ENCODE assay signal across 34 cellular contexts in genomic region chr6:41799517-41799916, GRCh38. TPM values are rescaled to one million over a fixed set of nuclear protein-coding genes. Genes with fewer than 3 reads are reported as not detected.
"Had no signal": no experiment of that assay in that cellular context is flagged by ENCODE, and none has a peak within 500 bp of the region (broad histone marks: within the 10 kb centered on the region; RNA-seq: fewer than 3 reads in every experiment).

No MANE protein-coding gene starts in this region.

- H3K9me3 Mint-ChIP-seq: activated CD4-positive, alpha-beta memory T cell treated with anti-CD3 and anti-CD28 coated beads, Interleukin-2, amount 10 ng/mL, durations not matched to agents 7 days and 5 days; activated CD4-positive, alpha-beta T cell treated with anti-CD3 and anti-CD28 coated beads, Interleukin-2, amount 10 ng/mL, durations not matched to agents 7 days and 5 days; activated naive CD4-positive, alpha-beta T cell treated with anti-CD3 and anti-CD28 coated beads for 36 hours; activated naive CD4-positive, alpha-beta T cell treated with anti-CD3 and anti-CD28 coated beads, Interleukin-2, amount 50 U/mL, for 72 hours; activated naive CD8-positive, alpha-beta T cell treated with anti-CD3 and anti-CD28 coated beads, Interleukin-2, amount 10 ng/mL, durations not matched to agents 7 days and 5 days; activated T-helper 1 cell treated with anti-CD3 and anti-CD28 coated beads, Interleukin-12 subunit alpha, Interleukin-12 subunit beta, Interleukin-2, Interleukin-4 antibody, amounts not matched to agents 30 ng/mL and 10 ng/mL and 1 ng/mL, durations not matched to agents 14 hours and 24 hours and 36 hours; activated T-helper 2 cell treated with anti-CD3 and anti-CD28 coated beads, Interferon-gamma antibody, Interleukin-2, Interleukin-4, amounts not matched to agents 10 μg/mL and 5 μg/mL and 100 μg/mL, durations not matched to agents 14 hours and 24 hours and 36 hours; central memory CD8-positive, alpha-beta T cell; dendritic cell treated with granulocyte-macrophage colony-stimulating factor and Interleukin-4, amounts not matched to agents 40 ng/mL and 50 ng/mL, for 4 days; WTC11 had no signal

- H3K36me3 ChIP-seq: brain microvascular endothelial cell had no signal

- H3K4me3 ChIP-seq: ascending aorta, coronary artery, dorsolateral prefrontal cortex, esophagus squamous epithelium, gastroesophageal sphincter, heart right ventricle had no signal

- H3K27ac Mint-ChIP-seq: activated CD4-positive, alpha-beta memory T cell treated with anti-CD3 and anti-CD28 coated beads, Interleukin-2, amount 10 ng/mL, durations not matched to agents 7 days and 5 days; activated CD4-positive, alpha-beta T cell treated with anti-CD3 and anti-CD28 coated beads, Interleukin-2, amount 10 ng/mL, durations not matched to agents 7 days and 5 days; activated naive CD4-positive, alpha-beta T cell treated with anti-CD3 and anti-CD28 coated beads for 36 hours; activated naive CD4-positive, alpha-beta T cell treated with anti-CD3 and anti-CD28 coated beads, Interleukin-2, amount 50 U/mL, for 72 hours; activated naive CD8-positive, alpha-beta T cell treated with anti-CD3 and anti-CD28 coated beads, Interleukin-2, amount 10 ng/mL, durations not matched to agents 7 days and 5 days; activated T-helper 1 cell treated with anti-CD3 and anti-CD28 coated beads, Interleukin-12 subunit alpha, Interleukin-12 subunit beta, Interleukin-2, Interleukin-4 antibody, amounts not matched to agents 30 ng/mL and 10 ng/mL and 1 ng/mL, durations not matched to agents 14 hours and 24 hours and 36 hours; activated T-helper 2 cell treated with anti-CD3 and anti-CD28 coated beads, Interferon-gamma antibody, Interleukin-2, Interleukin-4, amounts not matched to agents 10 μg/mL and 5 μg/mL and 100 μg/mL, durations not matched to agents 14 hours and 24 hours and 36 hours; dendritic cell treated with granulocyte-macrophage colony-stimulating factor and Interleukin-4, amounts not matched to agents 40 ng/mL and 50 ng/mL, for 4 days; WTC11 had no signal

- H3K27ac ChIP-seq: ascending aorta, brain microvascular endothelial cell, coronary artery, dorsolateral prefrontal cortex, epithelial cell of prostate, esophagus squamous epithelium, gastroesophageal sphincter, heart right ventricle had no signal

- H3K4me3 Mint-ChIP-seq: activated CD4-positive, alpha-beta memory T cell treated with anti-CD3 and anti-CD28 coated beads, Interleukin-2, amount 10 ng/mL, durations not matched to agents 7 days and 5 days; activated CD4-positive, alpha-beta T cell treated with anti-CD3 and anti-CD28 coated beads, Interleukin-2, amount 10 ng/mL, durations not matched to agents 7 days and 5 days; activated naive CD4-positive, alpha-beta T cell treated with anti-CD3 and anti-CD28 coated beads for 36 hours; activated naive CD8-positive, alpha-beta T cell treated with anti-CD3 and anti-CD28 coated beads, Interleukin-2, amount 10 ng/mL, durations not matched to agents 7 days and 5 days; activated T-helper 1 cell treated with anti-CD3 and anti-CD28 coated beads, Interleukin-12 subunit alpha, Interleukin-12 subunit beta, Interleukin-2, Interleukin-4 antibody, amounts not matched to agents 30 ng/mL and 10 ng/mL and 1 ng/mL, durations not matched to agents 14 hours and 24 hours and 36 hours; central memory CD8-positive, alpha-beta T cell; dendritic cell treated with granulocyte-macrophage colony-stimulating factor and Interleukin-4, amounts not matched to agents 40 ng/mL and 50 ng/mL, for 4 days; WTC11 had no signal

- H3K36me3 Mint-ChIP-seq: activated naive CD4-positive, alpha-beta T cell treated with anti-CD3 and anti-CD28 coated beads, Interleukin-2, amount 50 U/mL, for 72 hours; activated naive CD8-positive, alpha-beta T cell treated with anti-CD3 and anti-CD28 coated beads, Interleukin-2, amount 10 ng/mL, durations not matched to agents 7 days and 5 days had no signal

- H3K27me3 Mint-ChIP-seq: activated CD4-positive, alpha-beta memory T cell treated with anti-CD3 and anti-CD28 coated beads, Interleukin-2, amount 10 ng/mL, durations not matched to agents 7 days and 5 days; activated CD4-positive, alpha-beta T cell treated with anti-CD3 and anti-CD28 coated beads, Interleukin-2, amount 10 ng/mL, durations not matched to agents 7 days and 5 days; activated naive CD8-positive, alpha-beta T cell treated with anti-CD3 and anti-CD28 coated beads, Interleukin-2, amount 10 ng/mL, durations not matched to agents 7 days and 5 days; central memory CD8-positive, alpha-beta T cell; dendritic cell treated with granulocyte-macrophage colony-stimulating factor and Interleukin-4, amounts not matched to agents 40 ng/mL and 50 ng/mL, for 4 days had no signal

- H3K4me1 ChIP-seq: ascending aorta, esophagus squamous epithelium, gastroesophageal sphincter had no signal

- FAIRE-seq: bronchial epithelial cell, endothelial cell of umbilical vein had no signal

- DNase-seq: activated CD4-positive, alpha-beta memory T cell treated with anti-CD3 and anti-CD28 coated beads, Interleukin-2, amount 10 ng/mL, durations not matched to agents 7 days and 5 days; activated CD4-positive, alpha-beta T cell treated with anti-CD3 and anti-CD28 coated beads for 1 hour; activated CD4-positive, alpha-beta T cell treated with anti-CD3 and anti-CD28 coated beads for 4 hours; activated CD4-positive, alpha-beta T cell treated with anti-CD3 and anti-CD28 coated beads, Interleukin-2, amount 10 ng/mL, durations not matched to agents 7 days and 5 days; activated CD4-positive, alpha-beta T cell treated with anti-CD3 and anti-CD28 coated beads, Interleukin-2, amount 50 U/mL, for 4 hours; activated effector memory CD4-positive, alpha-beta T cell treated with anti-CD3 and anti-CD28 coated beads, Interleukin-2, amount 50 U/mL, for 16 hours; activated naive CD4-positive, alpha-beta T cell treated with anti-CD3 and anti-CD28 coated beads for 36 hours; activated naive CD8-positive, alpha-beta T cell treated with anti-CD3 and anti-CD28 coated beads, Interleukin-2, amount 10 ng/mL, durations not matched to agents 7 days and 5 days; activated T-cell treated with anti-CD3 and anti-CD28 coated beads, Interleukin-2, amount 50 U/mL, for 1 hour; activated T-cell treated with anti-CD3 and anti-CD28 coated beads, Interleukin-2, amount 50 U/mL, for 48 hours; brain microvascular endothelial cell; dorsolateral prefrontal cortex; effector memory CD4-positive, alpha-beta T cell; esophagus squamous epithelium; foreskin melanocyte; heart right ventricle; T-helper 2 cell had no signal

- H3K9me3 ChIP-seq: ascending aorta, esophagus squamous epithelium, gastroesophageal sphincter, heart right ventricle had no signal

- ATAC-seq: activated naive CD4-positive, alpha-beta T cell treated with anti-CD3 and anti-CD28 coated beads, Interleukin-2, amount 50 U/mL, for 72 hours; gastroesophageal sphincter; heart right ventricle; WTC11 had no signal

- H3K4me1 Mint-ChIP-seq: central memory CD8-positive, alpha-beta T cell; WTC11 had no signal

- H3K27me3 ChIP-seq: ascending aorta, brain microvascular endothelial cell, dorsolateral prefrontal cortex, esophagus squamous epithelium, gastroesophageal sphincter, heart right ventricle had no signal

RNA-seq across cellular contexts. Expression of gene PRICKLE4, which starts 18.9 kb away (rescaled TPM):
- total RNA-seq: activated CD4-positive, alpha-beta memory T cell treated with anti-CD3 and anti-CD28 coated beads, Interleukin-2, amount 10 ng/mL, durations not matched to agents 7 days and 5 days; activated CD4-positive, alpha-beta T cell treated with anti-CD3 and anti-CD28 coated beads, Interleukin-2, amount 10 ng/mL, durations not matched to agents 7 days and 5 days; activated naive CD8-positive, alpha-beta T cell treated with anti-CD3 and anti-CD28 coated beads, Interleukin-2, amount 10 ng/mL, durations not matched to agents 7 days and 5 days; activated T-helper 1 cell treated with anti-CD3 and anti-CD28 coated beads, Interleukin-12 subunit alpha, Interleukin-12 subunit beta, Interleukin-2, Interleukin-4 antibody, amounts not matched to agents 30 ng/mL and 10 ng/mL and 1 ng/mL, durations not matched to agents 14 hours and 24 hours and 36 hours; activated T-helper 2 cell treated with anti-CD3 and anti-CD28 coated beads, Interferon-gamma antibody, Interleukin-2, Interleukin-4, amounts not matched to agents 10 μg/mL and 5 μg/mL and 100 μg/mL, durations not matched to agents 14 hours and 24 hours and 36 hours; fibroblast of lung had no signal

RNA-seq across cellular contexts. Expression of gene PGC, which starts 52.3 kb away (rescaled TPM):
- total RNA-seq: activated CD4-positive, alpha-beta memory T cell treated with anti-CD3 and anti-CD28 coated beads, Interleukin-2, amount 10 ng/mL, durations not matched to agents 7 days and 5 days; activated CD4-positive, alpha-beta T cell treated with anti-CD3 and anti-CD28 coated beads, Interleukin-2, amount 10 ng/mL, durations not matched to agents 7 days and 5 days; activated naive CD4-positive, alpha-beta T cell treated with anti-CD3 and anti-CD28 coated beads for 36 hours; activated naive CD4-positive, alpha-beta T cell treated with anti-CD3 and anti-CD28 coated beads, Interleukin-2, amount 50 U/mL, for 72 hours; activated naive CD8-positive, alpha-beta T cell treated with anti-CD3 and anti-CD28 coated beads, Interleukin-2, amount 10 ng/mL, durations not matched to agents 7 days and 5 days; activated T-helper 2 cell treated with anti-CD3 and anti-CD28 coated beads, Interferon-gamma antibody, Interleukin-2, Interleukin-4, amounts not matched to agents 10 μg/mL and 5 μg/mL and 100 μg/mL, durations not matched to agents 14 hours and 24 hours and 36 hours; bronchial epithelial cell; cardiac septum; endothelial cell of umbilical vein; fibroblast of lung; fibroblast of villous mesenchyme; glomerular endothelial cell; heart right ventricle; T-helper 1 cell treated with Interleukin-12 subunit alpha and Interleukin-12 subunit beta and Interleukin-4 antibody, amounts not matched to agents 30 ng/mL and 1 ng/mL, for 36 hours had no signal
- polyA plus RNA-seq: endothelial cell of umbilical vein, fibroblast of lung had no signal
